ENCODE assay signal across 12 cellular contexts in genomic region chr9:15426019-15426418, GRCh38. TPM values are rescaled to one million over a fixed set of nuclear protein-coding genes. Genes with fewer than 3 reads are reported as not detected.
DNase-seq lines count a peak whose midpoint lies in the region; ATAC-seq and TF ChIP-seq lines count a peak whose summit lies in the region.
"Had no signal": no experiment of that assay in that cellular context is flagged by ENCODE, and none has a peak within 500 bp of the region (broad histone marks: within the 10 kb centered on the region; RNA-seq: fewer than 3 reads in every experiment).

No MANE protein-coding gene starts in this region.

- WGBS in prostate gland, result 92% methylated on average over 8 of the region's 8 CpGs

- H3K27ac ChIP-seq in prostate gland, result no peak overlapping the region
- H3K27ac ChIP-seq: epithelial cell of prostate had no signal

- peaks cover 48% of the 10 kb centered on the region for H3K36me3 Mint-ChIP-seq in activated B cell treated with CpG ODN at 0.5 μM for 24 hours (ENCODE audit: low read depth)

- POLR2A ChIA-PET in activated B cell treated with CpG ODN at 0.5 μM for 24 hours (lab: Charles Lee), result interaction anchor here (1.0 to 1.3 kb wide), 2 partner anchors 85 to 119 kb away, joined by 3 to 10 read pairs; partner anchors contain the start of genes PSIP1 and TTC39B

- H3K4me1 Mint-ChIP-seq in activated B cell treated with CpG ODN at 0.5 μM for 24 hours, result peaks cover 57% of the 10 kb centered on the region

- no peaks in the 10 kb centered on the region for H3K27me3 ChIP-seq in prostate gland (replicated peaks; ENCODE audit: insufficient read depth)

- ATAC-seq in GM19455 (IDR thresholded peaks at IDR 0.05; ENCODE audit: unreplicated experiment) (peak; percentile 30), HG03045 (IDR thresholded peaks at IDR 0.05; ENCODE audit: unreplicated experiment) (peak; percentile 36), activated B cell treated with CpG ODN at 0.5 μM for 24 hours (ENCODE audit: low read depth) (no peak), left cardiac atrium (no peak)
- ATAC-seq: left ventricle myocardium superior had no signal

- no peaks in the 10 kb centered on the region for H3K4me1 ChIP-seq in prostate gland (replicated peaks)

- no peak for TF ChIP-seq POLR2A in prostate gland (IDR thresholded peaks at IDR 0.05)

- no peaks in the 10 kb centered on the region for H3K9me3 Mint-ChIP-seq in activated B cell treated with CpG ODN at 0.5 μM for 24 hours

- H3K27me3 Mint-ChIP-seq in activated B cell treated with CpG ODN at 0.5 μM for 24 hours, result no peaks in the 10 kb centered on the region

- peak overlapping the region; percentile 55 for H3K4me3 Mint-ChIP-seq in activated B cell treated with CpG ODN at 0.5 μM for 24 hours

- peak; percentile 80 for DNase-seq in GM12865 (ENCODE audit: low read depth)
- DNase-seq in activated B cell treated with CpG ODN at 0.5 μM for 24 hours, result no peak
- DNase-seq in left cardiac atrium, result no peak
- DNase-seq in activated CD4-positive, CD25-positive, alpha-beta regulatory T cell treated with anti-CD3 and anti-CD28 coated beads, Interleukin-2, amount 50 U/mL, for 72 hours, result no peak
- DNase-seq in DMS153 (lab: John Stamatoyannopoulos, UW), result no peak
- no peak for DNase-seq in prostate gland (ENCODE audit: low spot score)
- DNase-seq: HCEC 1CT, left ventricle myocardium superior, NCI-H2029 had no signal

- peak overlapping the region; percentile 51 for H3K27ac Mint-ChIP-seq in activated B cell treated with CpG ODN at 0.5 μM for 24 hours

- no peaks in the 10 kb centered on the region for H3K9me3 ChIP-seq in prostate gland

- TF ChIP-seq CTCF in GM12865 (IDR thresholded peaks at IDR 0.05; ENCODE audit: insufficient read depth, low read depth, low read length, missing control alignments) (no peak), activated B cell treated with CpG ODN at 0.5 μM for 24 hours (IDR thresholded peaks at IDR 0.05) (no peak), prostate gland (IDR thresholded peaks at IDR 0.05) (no peak)

- intact Hi-C loops in activated B cell treated with CpG ODN at 0.5 μM for 24 hours (cut with micrococcal nuclease) (loop anchor here (2.0 to 10.0 kb wide), 3 partner anchors 19 to 731 kb away; partner anchors contain the start of gene ZDHHC21), left cardiac atrium (cut with DNase I) (loop anchor here in 1 of 2 donors (10.0 kb wide), 1 partner anchor 151 kb away; no protein-coding TSS in a partner anchor), prostate gland (cut with DNase I) (no loop called here)

- H3K36me3 ChIP-seq in prostate gland, result no peaks in the 10 kb centered on the region

- CTCF ChIA-PET in activated B cell treated with CpG ODN at 0.5 μM for 24 hours (lab: Charles Lee), result no interaction called here

- H3K4me3 ChIP-seq in GM12865 (ENCODE audit: low read depth, low read length), result peak overlapping the region; percentile 25; the same call in 1 of the 2 replicates
- H3K4me3 ChIP-seq in prostate gland, result no peak overlapping the region

RNA-seq across cellular contexts. Expression of gene SNAPC3, which starts 3.3 kb away (rescaled TPM):
- total RNA-seq in activated B cell treated with CpG ODN at 0.5 μM for 24 hours (36.4 and 37.6 TPM in 2 replicates), left cardiac atrium (10 to 100 TPM; 22.6 to 23.6 TPM), prostate gland (10 to 100 TPM; 24.2 to 61.9 TPM)

Comparison
In these comparisons a context has a peak if more than half of its experiments do, and no peak if none do; other contexts are left out.
1. ATAC-seq: peak in GM19455 (single experiment) and HG03045 (single experiment); none in activated B cell treated with CpG ODN at 0.5 μM for 24 hours (single experiment) and left cardiac atrium (0 of 2).